ENCODE assay signal across 8 cellular contexts in the genomic region with DNA sequence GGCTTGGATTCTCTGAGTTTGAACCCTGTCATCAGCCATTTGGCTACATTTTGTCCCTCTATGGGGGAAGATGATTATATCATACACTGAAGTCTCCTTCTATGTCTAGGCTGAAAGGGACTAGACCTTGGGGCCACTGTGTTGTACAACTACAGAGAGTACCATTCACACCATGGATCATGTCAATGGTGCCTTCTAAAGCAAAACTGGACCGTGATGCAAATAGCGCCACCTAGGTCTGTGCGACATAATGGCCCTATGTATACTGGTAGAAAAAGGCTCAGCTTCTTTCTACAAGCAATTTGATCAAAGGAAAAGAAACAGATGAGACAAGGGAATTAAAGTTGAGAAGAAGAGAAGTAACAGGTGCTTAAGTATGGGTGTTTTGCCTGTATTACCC.
DNase-seq lines count a peak whose midpoint lies in the region; FAIRE-seq and TF ChIP-seq lines count a peak whose summit lies in the region.

No MANE protein-coding gene starts in this region.

- H3K36me3 ChIP-seq in HAP-1 (replicated peaks) = no peaks in the 10 kb centered on the region
- H3K36me3 ChIP-seq in kidney (ENCODE audit: control insufficient read depth in 1 of 2, insufficient read depth in 2 of 2, low read length in 2 of 2) = no peaks in the 10 kb centered on the region

- FAIRE-seq in kidney (lab: Jason Lieb, UNC) = no peak

- H3K9ac ChIP-seq in kidney (ENCODE audit: low read length in 2 of 2) = no peak overlapping the region

- H3K27me3 ChIP-seq in HAP-1 (ENCODE audit: low read depth) = no peaks in the 10 kb centered on the region; the same call in none of the 2 replicates

- H3K4me1 ChIP-seq in HAP-1 = no peaks in the 10 kb centered on the region
- no peaks in the 10 kb centered on the region for H3K4me1 ChIP-seq in kidney (ENCODE audit: control insufficient read depth in 1 of 2, insufficient read depth in 1 of 2, low read depth in 1 of 2, low read length in 2 of 2)

- in situ Hi-C loops in HAP-1 (cut with MboI; ENCODE audit: low sequenced_read_pairs) = no loop called here

- H3K9me3 ChIP-seq in HAP-1 (no peaks in the 10 kb centered on the region), kidney (ENCODE audit: control insufficient read depth in 1 of 2, low read length in 2 of 2) (no peaks in the 10 kb centered on the region)

- H3K4me3 ChIP-seq in HAP-1 (no peak overlapping the region), kidney (ENCODE audit: low read length in 2 of 2) (no peak overlapping the region), coronary artery (no peak overlapping the region)

- H3K27ac ChIP-seq in kidney (ENCODE audit: low read depth in 2 of 2, low read length in 2 of 2) (no peak overlapping the region), coronary artery (no peak overlapping the region)

- DNase-seq in AML-193 (lab: John Stamatoyannopoulos, UW) (peak; percentile 6 to 8), HAP-1 (ENCODE audit: low spot score in 2 of 2) (peak; percentile 11 to 56), kidney (no peak), NK-92 (lab: John Stamatoyannopoulos, UW; ENCODE audit: unreplicated experiment) (no peak), hippocampal formation (lab: John Stamatoyannopoulos, UW) (no peak), NOMO-1 treated with DMSO at 0.1 percent for 48 hours (lab: John Stamatoyannopoulos, UW; ENCODE audit: unreplicated experiment) (no peak), coronary artery (ENCODE audit: low spot score) (no peak)
- DNase-seq in activated CD4-positive, alpha-beta T cell treated with anti-CD3 and anti-CD28 coated beads, Interleukin-2, amount 50 U/mL, for 1 hour = peak; percentile 4

- intact Hi-C loops in kidney (cut with DNase I) = no loop called here

- TF ChIP-seq CTCF in kidney (IDR thresholded peaks at IDR 0.05; ENCODE audit: borderline replicate concordance, extremely low read depth, insufficient read depth) (peak; percentile 21), coronary artery (IDR thresholded peaks at IDR 0.05) (no peak)

Comparison
In these comparisons a context has a peak if more than half of its experiments do, and no peak if none do; other contexts are left out.
1. DNase-seq: peak in AML-193 (2 of 2), HAP-1 (2 of 2) and activated CD4-positive, alpha-beta T cell treated with anti-CD3 and anti-CD28 coated beads, Interleukin-2, amount 50 U/mL, for 1 hour (single experiment); none in kidney (single experiment), NK-92 (single experiment), hippocampal formation (0 of 2), NOMO-1 treated with DMSO at 0.1 percent for 48 hours (single experiment) and coronary artery (single experiment).